9 cellular contexts compared by ENCODE assay signal in genomic region chr6:165663736-165664552, GRCh38. TPM values are rescaled to one million over a fixed set of nuclear protein-coding genes. Genes with fewer than 3 reads are reported as not detected.
DNase-seq lines count a peak whose midpoint lies in the region; ATAC-seq and TF ChIP-seq lines count a peak whose summit lies in the region.
"Had no signal": no experiment of that assay in that cellular context is flagged by ENCODE, and none has a peak within 500 bp of the region (broad histone marks: within the 10 kb centered on the region; RNA-seq: fewer than 3 reads in every experiment).

No MANE protein-coding gene starts in this region.

- no peak overlapping the region for H3K27ac Mint-ChIP-seq in natural killer cell treated with Interleukin-12 subunit alpha and Interleukin-12 subunit beta and Interleukin-15 and Interleukin-18, amount 100 ng/mL, for 72 hours

- peak overlapping the region; percentile 80 for H2AK9ac ChIP-seq in IMR-90 (replicated peaks; ENCODE audit: low read depth, low read length, poor library complexity)

- TF ChIP-seq CTCF in A673 (conservative IDR thresholded peaks at IDR 0.05; ENCODE audit: low read depth, low read length) (no peak), IMR-90 (conservative IDR thresholded peaks at IDR 0.05; ENCODE audit: low read depth, low read length) (no peak), GM10248 (IDR thresholded peaks at IDR 0.05; ENCODE audit: control extremely low read depth, extremely low read depth, low read depth, missing control alignments) (no peak)

- peak overlapping the region; percentile 46; the same call in 1 of the 2 replicates for H3K56ac ChIP-seq in IMR-90 (ENCODE audit: extremely low read depth, insufficient read depth, low read length)

- H4K20me1 ChIP-seq in IMR-90 (ENCODE audit: insufficient read depth, low read length) = peaks cover 14% of the 10 kb centered on the region

- peak overlapping the region; percentile 2 to 9; a peak in 2 of 4 replicates for H4K8ac ChIP-seq in IMR-90 (ENCODE audit: low read depth in 2 of 2, low read length in 2 of 2)

- no peak for TF ChIP-seq POLR2A in IMR-90 (IDR thresholded peaks at IDR 0.05; ENCODE audit: low read depth, low read length)

- TF ChIP-seq RAD21 in IMR-90 (IDR thresholded peaks at IDR 0.05; ENCODE audit: low read length) = no peak

- BruUV-seq in A673 (replicated peaks; lab: Mats Ljungman, UMichigan) = no TSS peak
- no TSS peak for BruUV-seq in IMR-90 (replicated peaks; lab: Mats Ljungman, UMichigan)

- peak overlapping the region; percentile 95 for H3K4me2 ChIP-seq in IMR-90 (ENCODE audit: low read depth, low read length)

- peaks cover 7 to 11% of the 10 kb centered on the region in 2 experiments; a peak in 2 of 4 replicates for H3K79me1 ChIP-seq in IMR-90 (ENCODE audit: low read depth in 1 of 2, low read length in 2 of 2)

- H4K5ac ChIP-seq in IMR-90 (ENCODE audit: low read depth, low read length) = no peak overlapping the region

- no peak for DNase-seq in A673 (ENCODE audit: low spot score)
- DNase-seq in IMR-90 = no peak
- DNase-seq in natural killer cell treated with Interleukin-12 subunit alpha and Interleukin-12 subunit beta and Interleukin-15 and Interleukin-18, amount 100 ng/mL, for 72 hours (ENCODE audit: low spot score) = no peak
- no peak for DNase-seq in activated naive CD4-positive, alpha-beta T cell treated with anti-CD3 and anti-CD28 coated beads, Interleukin-2, amount 50 U/mL, for 16 hours
- DNase-seq in GM10248 (ENCODE audit: extremely low spot score) = no peak
- no peak for DNase-seq in NCI-H2196 (lab: John Stamatoyannopoulos, UW; ENCODE audit: unreplicated experiment)

- H3K4me3 ChIP-seq in A673 (ENCODE audit: low read depth, low read length, poor library complexity, severe bottlenecking) = peak overlapping the region; percentile 45
- peak overlapping the region; percentile 75 for H3K4me3 ChIP-seq in IMR-90 (ENCODE audit: insufficient read depth, low read depth, low read length)
- peak overlapping the region; percentile 1 to 9 for H3K4me3 ChIP-seq in esophagus (ENCODE audit: low read depth in 1 of 2, low read length in 2 of 2)

- H3K36me3 Mint-ChIP-seq in natural killer cell treated with Interleukin-12 subunit alpha and Interleukin-12 subunit beta and Interleukin-15 and Interleukin-18, amount 100 ng/mL, for 72 hours = peaks cover 4% of the 10 kb centered on the region

- POLR2A ChIA-PET in A673 (lab: Charles Lee; ENCODE audit: low non-redundant PET) (no interaction called here), IMR-90 (lab: Charles Lee; ENCODE audit: unreplicated experiment) (no interaction called here), GM10248 (lab: Yijun Ruan, JAX) (no interaction called here)

- peak overlapping the region; percentile 11 for H4K91ac ChIP-seq in IMR-90 (ENCODE audit: insufficient read depth, low read depth, low read length)

- no peak overlapping the region for H2BK15ac ChIP-seq in IMR-90 (ENCODE audit: low read depth, low read length)

- CTCF ChIA-PET in A673 (lab: Charles Lee) = no interaction called here
- CTCF ChIA-PET in IMR-90 (lab: Yijun Ruan, JAX) = no interaction called here
- CTCF ChIA-PET in GM10248 (lab: Yijun Ruan, JAX) = no interaction called here

- ATAC-seq in IMR-90 (ENCODE audit: low read depth) = no peak
- ATAC-seq in natural killer cell treated with Interleukin-12 subunit alpha and Interleukin-12 subunit beta and Interleukin-15 and Interleukin-18, amount 100 ng/mL, for 72 hours = no peak
- no peak for ATAC-seq in GM18519 (IDR thresholded peaks at IDR 0.05; ENCODE audit: low FRiP score, unreplicated experiment)

- H3K27me3 Mint-ChIP-seq in natural killer cell treated with Interleukin-12 subunit alpha and Interleukin-12 subunit beta and Interleukin-15 and Interleukin-18, amount 100 ng/mL, for 72 hours = peaks cover 33 to 51% of the 10 kb centered on the region in 2 donors

- H2BK20ac ChIP-seq in IMR-90 (ENCODE audit: low read depth, low read length) = no peak overlapping the region

- H3K14ac ChIP-seq in IMR-90 (replicated peaks; ENCODE audit: low read depth, low read length) = no peak overlapping the region

- peaks cover 5% of the 10 kb centered on the region; the same call in 1 of the 2 replicates for H3K9me1 ChIP-seq in IMR-90 (ENCODE audit: insufficient read depth, low read length)

- H3K4ac ChIP-seq in IMR-90 (ENCODE audit: low read depth, low read length) = peak overlapping the region; percentile 65

- peak overlapping the region; percentile 37 for H3K9ac ChIP-seq in IMR-90 (ENCODE audit: low read depth, low read length)

- H3K27me3 ChIP-seq in A673 (replicated peaks; ENCODE audit: insufficient read depth, low read depth, low read length, poor library complexity) = peaks cover 90% of the 10 kb centered on the region
- H3K27me3 ChIP-seq in IMR-90 (ENCODE audit: control insufficient read depth, insufficient read depth, low read length) = peaks cover 3% of the 10 kb centered on the region
- H3K27me3 ChIP-seq in esophagus (ENCODE audit: control insufficient read depth in 1 of 2, insufficient read depth in 2 of 2, low read length in 2 of 2) = peaks cover 5 to 22% of the 10 kb centered on the region in 2 donors

- in situ Hi-C loops in IMR-90 (cut with MboI; ENCODE audit: low sequenced_read_pairs) = no loop called here

- no peak overlapping the region for H2BK5ac ChIP-seq in IMR-90 (ENCODE audit: low read depth, low read length, poor library complexity, severe bottlenecking)

- peak overlapping the region; percentile 66; the same call in 1 of the 2 replicates for H3K23ac ChIP-seq in IMR-90 (ENCODE audit: low read depth, low read length)

- no peaks in the 10 kb centered on the region for H3K9me3 ChIP-seq in A673 (ENCODE audit: low read depth, low read length, poor library complexity, severe bottlenecking)
- no peaks in the 10 kb centered on the region for H3K9me3 ChIP-seq in IMR-90 (ENCODE audit: control insufficient read depth, insufficient read depth, low read length)
- no peaks in the 10 kb centered on the region for H3K9me3 ChIP-seq in esophagus (ENCODE audit: control insufficient read depth in 2 of 2, insufficient read depth in 1 of 2, low read depth in 1 of 2, low read length in 1 of 2)

- peak overlapping the region; percentile 93 for H2AFZ ChIP-seq in IMR-90 (replicated peaks; ENCODE audit: low read length, poor library complexity)

- no peaks in the 10 kb centered on the region for H3K4me1 ChIP-seq in A673 (ENCODE audit: insufficient read depth, low read length, poor library complexity, severe bottlenecking)
- peaks cover 11% of the 10 kb centered on the region for H3K4me1 ChIP-seq in IMR-90 (ENCODE audit: control insufficient read depth, insufficient read depth, low read length)
- H3K4me1 ChIP-seq in esophagus (ENCODE audit: control insufficient read depth in 2 of 2, insufficient read depth in 2 of 2, low read length in 1 of 2) = peaks cover 4 to 20% of the 10 kb centered on the region in 2 donors

- no peak overlapping the region for H3K18ac ChIP-seq in IMR-90 (ENCODE audit: low read depth, low read length)

- H3K4me1 Mint-ChIP-seq in natural killer cell treated with Interleukin-12 subunit alpha and Interleukin-12 subunit beta and Interleukin-15 and Interleukin-18, amount 100 ng/mL, for 72 hours (ENCODE audit: low read depth in 2 of 2) = peaks cover 0 to 3% of the 10 kb centered on the region in 2 donors

- H3K27ac ChIP-seq in A673 (ENCODE audit: low read depth, low read length, poor library complexity, severe bottlenecking) (no peak overlapping the region), IMR-90 (ENCODE audit: insufficient read depth, low read length) (peak overlapping the region; percentile 4), esophagus (ENCODE audit: low read depth in 2 of 2, low read length in 1 of 2) (no peak overlapping the region)

- no peak overlapping the region for H2AK5ac ChIP-seq in IMR-90 (ENCODE audit: low read depth, low read length)

- H2BK120ac ChIP-seq in IMR-90 (ENCODE audit: low read depth, low read length) = no peak overlapping the region

- WGBS in IMR-90 (ENCODE audit: extremely low coverage in 2 of 2, insufficient read length in 1 of 2), 2 experiments = 4% methylated on average over 19 of the region's 48 CpGs; no CpG with 5 or more reads in 1 of the 2 experiments
- 4 to 5% methylated on average over 47 to 48 of the region's 48 CpGs for WGBS in esophagus, 2 donors

- H3K36me3 ChIP-seq in A673 (ENCODE audit: insufficient read depth, low read length, poor library complexity, severe bottlenecking) (no peaks in the 10 kb centered on the region), IMR-90 (ENCODE audit: control insufficient read depth, insufficient read depth, low read length) (no peaks in the 10 kb centered on the region), esophagus (ENCODE audit: control insufficient read depth in 2 of 2, insufficient read depth in 2 of 2, low read length in 1 of 2) (no peaks in the 10 kb centered on the region)

- intact Hi-C loops in A673 (cut with micrococcal nuclease; ENCODE audit: unreplicated experiment) (no loop called here), IMR-90 (cut with micrococcal nuclease) (loop anchor here (1.0 to 10.0 kb wide), 6 partner anchors 55 to 441 kb away; no protein-coding TSS in a partner anchor)

- dilution Hi-C loops in IMR-90 (cut with HindIII; ENCODE audit: low sequenced_read_pairs, unreplicated experiment) = no loop called here

- H3K4me3 Mint-ChIP-seq in natural killer cell treated with Interleukin-12 subunit alpha and Interleukin-12 subunit beta and Interleukin-15 and Interleukin-18, amount 100 ng/mL, for 72 hours = peak overlapping the region; percentile 7

- no peaks in the 10 kb centered on the region for H3K9me3 Mint-ChIP-seq in natural killer cell treated with Interleukin-12 subunit alpha and Interleukin-12 subunit beta and Interleukin-15 and Interleukin-18, amount 100 ng/mL, for 72 hours

TF ChIP-seq in IMR-90, 13 proteins besides CTCF, POLR2A, EP300 and RAD21:
- no peak for TF ChIP-seq CHD1 (IDR thresholded peaks at IDR 0.05; ENCODE audit: low read depth, low read length)
- TF ChIP-seq SMC3 (IDR thresholded peaks at IDR 0.05; ENCODE audit: low read depth, low read length) = no peak
- no peak for TF ChIP-seq CEBPB (IDR thresholded peaks at IDR 0.05; ENCODE audit: low read depth, low read length)
TF ChIP-seq in IMR-90: peak in this region for 0.

RNA-seq across cellular contexts. Expression of gene PDE10A, which starts 0.9 kb away (rescaled TPM):
- total RNA-seq in A673 (2021) (2.3 and 2.7 TPM in 2 replicates), IMR-90 (2012; rRNA removed) (12.4 and 15.8 TPM in 2 replicates)
- polyA plus RNA-seq in IMR-90 (2012; rRNA removed) (3.4 and 3.9 TPM in 2 replicates), esophagus (under 1 TPM; 0.21 to 0.28 TPM)
- polyA plus RNA-seq in IMR-90 (2012; cell fraction: cytosol; rRNA removed) = 2.7 and 3.3 TPM in 2 replicates
- 6.8 and 27.2 TPM in 2 replicates for polyA plus RNA-seq in IMR-90 (2012; cell fraction: nucleus; rRNA removed; ENCODE audit: low replicate concordance)
- not detected for total RNA-seq in natural killer cell treated with Interleukin-12 subunit alpha and Interleukin-12 subunit beta and Interleukin-15 and Interleukin-18, amount 100 ng/mL, for 72 hours
- total RNA-seq: G401 had no signal

Comparison
In these comparisons a context has a peak if more than half of its experiments do, and no peak if none do; other contexts are left out.
1. H3K4me3 ChIP-seq: peak in every context shown above with its lines; median percentile 75 in IMR-90; 45 in A673; 5 in esophagus.